Comparison of ENCODE assay signal across 9 cellular contexts in genomic region chr6:142856857-142857608, GRCh38.
DNase-seq lines count a peak whose midpoint lies in the region; ATAC-seq lines count a peak whose summit lies in the region.
"Had no signal": no experiment of that assay in that cellular context is flagged by ENCODE, and none has a peak within 500 bp of the region (broad histone marks: within the 10 kb centered on the region; RNA-seq: fewer than 3 reads in every experiment).

No MANE protein-coding gene starts in this region.

- DNase-seq in activated CD4-positive, alpha-beta T cell treated with anti-CD3 and anti-CD28 coated beads for 36 hours: no peak
- no peak for DNase-seq in activated CD4-positive, alpha-beta T cell treated with anti-CD3 and anti-CD28 coated beads for 48 hours
- peak in 1 of 2 donors; percentile 70 for DNase-seq in activated naive CD4-positive, alpha-beta T cell treated with anti-CD3 and anti-CD28 coated beads, Interleukin-2, amount 50 U/mL, for 72 hours (ENCODE audit: low spot score in 2 of 2)
- no peak for DNase-seq in substantia nigra (lab: John Stamatoyannopoulos, UW)
- no peak for DNase-seq in dedifferentiated amniotic fluid mesenchymal stem cell (ENCODE audit: extremely low spot score)
- DNase-seq in GM03348 (ENCODE audit: low spot score): no peak
- DNase-seq in stimulated activated CD4-positive, alpha-beta T cell treated with anti-CD3 and anti-CD28 coated beads, Interleukin-12 subunit alpha, Interleukin-12 subunit beta, amount 100 ng/mL, for 4 hours: no peak

- H3K4me1 Mint-ChIP-seq in activated CD4-positive, alpha-beta T cell treated with anti-CD3 and anti-CD28 coated beads for 36 hours: peaks cover 94% of the 10 kb centered on the region

- H3K27me3 Mint-ChIP-seq in activated CD4-positive, alpha-beta T cell treated with anti-CD3 and anti-CD28 coated beads for 36 hours: no peaks in the 10 kb centered on the region

- ATAC-seq in activated CD4-positive, alpha-beta T cell treated with anti-CD3 and anti-CD28 coated beads for 36 hours: peak; percentile 27
- ATAC-seq in HG03103 (IDR thresholded peaks at IDR 0.05; ENCODE audit: low read depth, unreplicated experiment): peak; percentile 43
- peak; percentile 31 to 79 for ATAC-seq in activated naive CD4-positive, alpha-beta T cell treated with anti-CD3 and anti-CD28 coated beads, Interleukin-2, amount 50 U/mL, for 72 hours

- CTCF ChIA-PET in activated CD4-positive, alpha-beta T cell treated with anti-CD3 and anti-CD28 coated beads for 36 hours (lab: Charles Lee): interaction anchor here (0.6 to 2.5 kb wide), 10 partner anchors 11 to 165 kb away, joined by 3 to 12 read pairs (median 3); no protein-coding TSS in a partner anchor

- H3K4me3 Mint-ChIP-seq in activated CD4-positive, alpha-beta T cell treated with anti-CD3 and anti-CD28 coated beads for 36 hours: peak overlapping the region; percentile 60

- H3K27ac ChIP-seq in substantia nigra (ENCODE audit: low read depth, low read length, poor library complexity, severe bottlenecking): peak overlapping the region; percentile 79
- H3K27ac ChIP-seq: epithelial cell of prostate had no signal

- POLR2A ChIA-PET in activated CD4-positive, alpha-beta T cell treated with anti-CD3 and anti-CD28 coated beads for 36 hours (lab: Charles Lee): interaction anchor here (0.6 to 1.3 kb wide), 5 partner anchors 15 to 174 kb away, joined by 3 to 13 read pairs (median 5); no protein-coding TSS in a partner anchor

- H3K9me3 Mint-ChIP-seq in activated CD4-positive, alpha-beta T cell treated with anti-CD3 and anti-CD28 coated beads for 36 hours (ENCODE audit: low read depth): no peaks in the 10 kb centered on the region
- peaks cover 0 to 3% of the 10 kb centered on the region in 2 donors for H3K9me3 Mint-ChIP-seq in activated naive CD4-positive, alpha-beta T cell treated with anti-CD3 and anti-CD28 coated beads, Interleukin-2, amount 50 U/mL, for 72 hours

- intact Hi-C loops in activated CD4-positive, alpha-beta T cell treated with anti-CD3 and anti-CD28 coated beads for 36 hours (cut with DNase I, micrococcal nuclease): loop anchor here (1.0 to 10.0 kb wide), 5 partner anchors 14 to 292 kb away; no protein-coding TSS in a partner anchor

- peaks cover 40% of the 10 kb centered on the region for H3K36me3 Mint-ChIP-seq in activated CD4-positive, alpha-beta T cell treated with anti-CD3 and anti-CD28 coated beads for 36 hours (ENCODE audit: low read depth)
- peaks cover 6 to 41% of the 10 kb centered on the region in 2 donors for H3K36me3 Mint-ChIP-seq in activated naive CD4-positive, alpha-beta T cell treated with anti-CD3 and anti-CD28 coated beads, Interleukin-2, amount 50 U/mL, for 72 hours

- peak overlapping the region; percentile 90 for H3K27ac Mint-ChIP-seq in activated CD4-positive, alpha-beta T cell treated with anti-CD3 and anti-CD28 coated beads for 36 hours
- peak overlapping the region; percentile 84 to 98 for H3K27ac Mint-ChIP-seq in activated naive CD4-positive, alpha-beta T cell treated with anti-CD3 and anti-CD28 coated beads, Interleukin-2, amount 50 U/mL, for 72 hours
